8 cellular contexts compared by ENCODE assay signal in genomic region chr22:31290494-31291402, GRCh38. TPM values are rescaled to one million over a fixed set of nuclear protein-coding genes. Genes with fewer than 3 reads are reported as not detected.
DNase-seq lines count a peak whose midpoint lies in the region; ATAC-seq and TF ChIP-seq lines count a peak whose summit lies in the region.

No MANE protein-coding gene starts in this region.

- peak; percentile 98 for DNase-seq in AG20443 (ENCODE audit: low spot score)
- DNase-seq in NCI-H510A treated with DMSO at 0.1 percent for 48 hours (lab: John Stamatoyannopoulos, UW): peak; percentile 80
- peak; percentile 90 to 95 for DNase-seq in activated CD4-positive, alpha-beta T cell treated with anti-CD3 and anti-CD28 coated beads for 4 hours
- peak; percentile 95 for DNase-seq in choroid plexus epithelial cell (ENCODE audit: low read depth)
- peak; percentile 97 to 98 for DNase-seq in left colon
- DNase-seq in stimulated activated CD4-positive, alpha-beta T cell treated with anti-CD3 and anti-CD28 coated beads, Interleukin-1b, Interleukin-23, amount 100 ng/mL, for 48 hours: peak; percentile 92

- peak overlapping the region; percentile 85 for H3K4me3 ChIP-seq in choroid plexus epithelial cell (ENCODE audit: low read depth, low read length)

- peak; percentile 83 for ATAC-seq in GM19043 (IDR thresholded peaks at IDR 0.05; ENCODE audit: low read depth, unreplicated experiment)
- ATAC-seq in HG03342 (IDR thresholded peaks at IDR 0.05; ENCODE audit: unreplicated experiment): peak; percentile 88
- peak; percentile 80 for ATAC-seq in left colon

- intact Hi-C loops in left colon (cut with DNase I, micrococcal nuclease): no loop called here

- TF ChIP-seq CTCF in choroid plexus epithelial cell (conservative IDR thresholded peaks at IDR 0.05; ENCODE audit: low read depth, low read length): no peak

RNA-seq across cellular contexts. Expression of gene PIK3IP1, which starts 1.5 kb away (rescaled TPM):
- total RNA-seq in left colon: 10 to 100 TPM in 1 of 2 donors, 1 to 10 TPM in 1; 8.1 to 21.9 TPM

RNA-seq across cellular contexts. Expression of gene PATZ1, which starts 55.4 kb away (rescaled TPM):
- total RNA-seq in left colon: 10 to 100 TPM; 11.0 to 15.0 TPM

Comparison
In these comparisons a context has a peak if more than half of its experiments do, and no peak if none do; other contexts are left out.
1. Peak in every context shown above with its lines: DNase-seq, ATAC-seq and H3K4me3 ChIP-seq.